Comparison of ENCODE assay signal across 22 cellular contexts in genomic region chr5:652023-652515, GRCh38.
"Had no signal": no experiment of that assay in that cellular context is flagged by ENCODE, and none has a peak within 500 bp of the region (broad histone marks: within the 10 kb centered on the region; RNA-seq: fewer than 3 reads in every experiment).

No MANE protein-coding gene starts in this region.

- DNase-seq: activated B cell treated with CpG ODN at 0.5 μM for 24 hours; activated CD4-positive, alpha-beta T cell treated with anti-CD3 and anti-CD28 coated beads for 36 hours; activated CD4-positive, alpha-beta T cell treated with anti-CD3 and anti-CD28 coated beads, Interleukin-2, amount 50 U/mL, for 4 hours; activated CD8-positive, alpha-beta memory T cell treated with anti-CD3 and anti-CD28 coated beads for 24 hours; activated CD8-positive, alpha-beta memory T cell treated with anti-CD3 and anti-CD28 coated beads, Interleukin-2, amount 50 U/mL, for 4 hours; activated naive CD4-positive, alpha-beta T cell treated with Interleukin-2 at 50 U/mL for 16 hours; activated naive CD8-positive, alpha-beta T cell treated with anti-CD3 and anti-CD28 coated beads for 36 hours; activated T-cell treated with anti-CD3 and anti-CD28 coated beads, Interleukin-2, amount 50 U/mL, for 4 hours; cerebellar nuclear complex; effector CD4-positive, alpha-beta T cell; heart left ventricle; islet precursor cell; left colon; midbrain; nucleus accumbens; stimulated activated CD4-positive, alpha-beta T cell treated with anti-CD3 and anti-CD28 coated beads, Interleukin-4, amount 100 ng/mL, for 4 hours; stimulated activated naive CD8-positive, alpha-beta T cell treated with anti-CD3 and anti-CD28 coated beads, Interleukin-15, Interleukin-2, amounts not matched to agents 100 U/mL and 50 U/mL, for 24 hours; T1000; tibial artery had no signal

- H3K27ac ChIP-seq: breast epithelium, heart left ventricle, spleen, tibial artery, vagina had no signal

- H3K27me3 Mint-ChIP-seq: activated B cell treated with CpG ODN at 0.5 μM for 24 hours; activated CD4-positive, alpha-beta T cell treated with anti-CD3 and anti-CD28 coated beads for 36 hours; activated naive CD8-positive, alpha-beta T cell treated with anti-CD3 and anti-CD28 coated beads for 36 hours had no signal

- H3K4me1 Mint-ChIP-seq: activated B cell treated with CpG ODN at 0.5 μM for 24 hours; activated CD4-positive, alpha-beta T cell treated with anti-CD3 and anti-CD28 coated beads for 36 hours; activated naive CD8-positive, alpha-beta T cell treated with anti-CD3 and anti-CD28 coated beads for 36 hours had no signal

- H3K27ac Mint-ChIP-seq: activated B cell treated with CpG ODN at 0.5 μM for 24 hours; activated CD4-positive, alpha-beta T cell treated with anti-CD3 and anti-CD28 coated beads for 36 hours; activated naive CD8-positive, alpha-beta T cell treated with anti-CD3 and anti-CD28 coated beads for 36 hours had no signal

- H3K4me3 Mint-ChIP-seq: activated B cell treated with CpG ODN at 0.5 μM for 24 hours; activated CD4-positive, alpha-beta T cell treated with anti-CD3 and anti-CD28 coated beads for 36 hours; activated naive CD8-positive, alpha-beta T cell treated with anti-CD3 and anti-CD28 coated beads for 36 hours; activated T-cell treated with anti-CD3 and anti-CD28 coated beads, Interleukin-2, amount 50 U/mL, for 4 hours had no signal

- ATAC-seq: activated CD4-positive, alpha-beta T cell treated with anti-CD3 and anti-CD28 coated beads for 36 hours; activated T-cell treated with anti-CD3 and anti-CD28 coated beads, Interleukin-2, amount 50 U/mL, for 4 hours; stimulated activated naive CD8-positive, alpha-beta T cell treated with anti-CD3 and anti-CD28 coated beads, Interleukin-15, Interleukin-2, amounts not matched to agents 100 U/mL and 50 U/mL, for 24 hours had no signal

- H3K9me3 Mint-ChIP-seq: activated B cell treated with CpG ODN at 0.5 μM for 24 hours; activated naive CD8-positive, alpha-beta T cell treated with anti-CD3 and anti-CD28 coated beads for 36 hours; activated T-cell treated with anti-CD3 and anti-CD28 coated beads, Interleukin-2, amount 50 U/mL, for 4 hours had no signal
